Comparison of ENCODE assay signal across 8 cellular contexts in the genomic region with DNA sequence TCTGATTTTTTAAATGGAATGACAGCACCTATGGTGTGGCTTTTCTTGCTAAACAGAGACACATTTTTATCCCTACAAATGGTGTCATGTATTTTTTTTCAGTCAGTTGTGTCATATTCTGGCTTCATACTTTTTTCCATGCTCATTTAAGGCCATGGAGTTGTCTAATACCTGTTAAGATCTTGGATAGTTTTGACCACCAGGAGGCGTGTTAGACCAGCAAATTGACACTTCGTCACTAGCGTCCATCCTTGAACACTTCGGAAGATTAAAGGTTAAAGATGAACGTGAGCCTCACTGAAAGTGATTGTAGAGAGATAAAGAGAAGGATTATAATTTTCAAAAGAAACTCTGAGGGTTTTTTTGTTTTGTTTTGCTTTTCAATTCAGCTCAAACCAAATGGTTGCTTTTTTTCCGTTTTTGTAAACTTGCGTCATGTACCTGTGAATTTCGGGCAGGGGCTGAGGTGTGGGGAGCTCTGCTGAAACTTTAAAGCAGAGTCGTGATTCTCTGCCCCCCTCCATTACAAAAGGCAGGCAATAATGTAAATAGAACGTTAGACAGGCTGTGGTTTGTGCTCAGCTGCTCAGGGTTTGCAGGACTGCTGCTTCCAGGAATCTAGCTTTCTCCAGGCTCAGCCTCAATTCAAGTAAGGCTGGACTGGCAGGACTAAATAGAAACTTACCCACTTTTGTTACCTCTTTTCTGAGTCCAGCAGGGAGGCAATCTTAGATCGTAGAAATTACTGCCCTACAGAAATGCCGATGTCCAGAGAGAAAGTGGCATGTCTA.
A peak's percentile ranks its signal among the peaks of the same experiment; 100 is the strongest.
DNase-seq lines count a peak whose midpoint lies in the region; ATAC-seq and TF ChIP-seq lines count a peak whose summit lies in the region.

No MANE protein-coding gene starts in this region.

- H3K9me2 ChIP-seq in OCI-LY7 (ENCODE audit: insufficient read depth, low read length) = no peaks in the 10 kb centered on the region

- H3K27me3 ChIP-seq in left lung = peaks cover 0 to 8% of the 10 kb centered on the region in 2 donors
- peaks cover 0 to 19% of the 10 kb centered on the region in 2 donors for H3K27me3 ChIP-seq in tibial artery

- H3K4me1 ChIP-seq in OCI-LY7 (ENCODE audit: insufficient read depth, low read length, poor library complexity, severe bottlenecking) (no peaks in the 10 kb centered on the region), left lung (peaks cover 0 to 5% of the 10 kb centered on the region in 2 donors), tibial artery (peaks cover 0 to 6% (median 0%) of the 10 kb centered on the region in 4 donors)

- no peak overlapping the region for H3K4me2 ChIP-seq in OCI-LY7 (ENCODE audit: low read length)

- H3K36me3 ChIP-seq in OCI-LY7 (ENCODE audit: insufficient read depth, low read length) (no peaks in the 10 kb centered on the region), left lung (no peaks in the 10 kb centered on the region), tibial artery (no peaks in the 10 kb centered on the region)

- TF ChIP-seq CTCF in AG04449 (IDR thresholded peaks at IDR 0.05; ENCODE audit: insufficient read depth, low read length, missing control alignments) (peak; percentile 60), OCI-LY7 (conservative IDR thresholded peaks at IDR 0.05; ENCODE audit: low read length) (peak; percentile 91), cardiac fibroblast (IDR thresholded peaks at IDR 0.05; ENCODE audit: low read depth, low read length) (peak; percentile 60), left lung (IDR thresholded peaks at IDR 0.05) (peak; percentile 67 to 68), tibial artery (IDR thresholded peaks at IDR 0.05) (peak; percentile 73 to 80)

- POLR2A ChIA-PET in AG04449 (lab: Yijun Ruan, JAX) = no interaction called here
- POLR2A ChIA-PET in OCI-LY7 (lab: Charles Lee) = no interaction called here

- H4K20me1 ChIP-seq in OCI-LY7 (ENCODE audit: insufficient read depth, low read length) = no peaks in the 10 kb centered on the region

- CTCF ChIA-PET in AG04449 (lab: Yijun Ruan, JAX) = interaction anchor here (0.7 to 5.7 kb wide), 12 partner anchors 8 to 1008 kb away, joined by 3 to 100 read pairs (median 4); no protein-coding TSS in a partner anchor
- CTCF ChIA-PET in OCI-LY7 (lab: Charles Lee; ENCODE audit: unreplicated experiment) = no interaction called here

- intact Hi-C loops in OCI-LY7 (cut with micrococcal nuclease; ENCODE audit: unreplicated experiment) (loop anchor here (1.0 to 5.0 kb wide), 2 partner anchors 345 to 1003 kb away; no protein-coding TSS in a partner anchor), left lung (cut with DNase I) (loop anchor here (2.0 to 10.0 kb wide), 3 partner anchors 346 to 1003 kb away; no protein-coding TSS in a partner anchor), tibial artery (cut with DNase I; ENCODE audit: low total_unique reads) (no loop called here)

- H3K79me2 ChIP-seq in OCI-LY7 (ENCODE audit: insufficient read depth, low read depth, low read length) = no peaks in the 10 kb centered on the region

- H3K4me3 ChIP-seq in AG04449 (ENCODE audit: low read depth, low read length) (no peak overlapping the region), OCI-LY7 (ENCODE audit: low read depth, low read length, poor library complexity, severe bottlenecking) (no peak overlapping the region), cardiac fibroblast (replicated peaks in 1 of 2; ENCODE audit: low read depth in 2 of 2, low read length in 2 of 2) (no peak overlapping the region), left lung (no peak overlapping the region), tibial artery (no peak overlapping the region)

- H3K9me3 ChIP-seq in OCI-LY7 (ENCODE audit: low read length) (no peaks in the 10 kb centered on the region), left lung (no peaks in the 10 kb centered on the region), tibial artery (no peaks in the 10 kb centered on the region)

- no peak overlapping the region for H3K27ac ChIP-seq in OCI-LY7 (ENCODE audit: low read depth, low read length, poor library complexity, severe bottlenecking)
- H3K27ac ChIP-seq in left lung = no peak overlapping the region
- H3K27ac ChIP-seq in tibial artery = no peak overlapping the region

- BruUV-seq in OCI-LY7 (replicated peaks; lab: Mats Ljungman, UMichigan) = no TSS peak

- no peak for DNase-seq in AG04449 (ENCODE audit: low read depth, low spot score)
- peak; percentile 16 for DNase-seq in GM04504 (ENCODE audit: low read depth)
- DNase-seq in LoVo (ENCODE audit: low spot score) = peak; percentile 77
- DNase-seq in OCI-LY7 (ENCODE audit: low spot score) = peak; percentile 65
- DNase-seq in cardiac fibroblast (ENCODE audit: low read depth in 2 of 2) = peak; percentile 79 to 85
- DNase-seq in left lung = no peak
- no peak for DNase-seq in tibial artery

- no peak overlapping the region for H2AFZ ChIP-seq in OCI-LY7 (ENCODE audit: low read length)

- ATAC-seq in left lung = peak; percentile 88
- ATAC-seq in HG03432 (IDR thresholded peaks at IDR 0.05; ENCODE audit: unreplicated experiment) = no peak

Comparison
In these comparisons a context has a peak if more than half of its experiments do, and no peak if none do; other contexts are left out.
1. DNase-seq: peak in GM04504 (single experiment), LoVo (single experiment), OCI-LY7 (single experiment) and cardiac fibroblast (2 of 2); none in AG04449 (single experiment), left lung (0 of 2) and tibial artery (0 of 2).
2. Peak in every context shown above with its lines, with median percentiles within 50 percentile points of each other: CTCF ChIP-seq.